ENCODE assay signal across 15 cellular contexts in genomic region chr6:43943099-43943766, GRCh38.
A peak's percentile ranks its signal among the peaks of the same experiment; 100 is the strongest.
DNase-seq lines count a peak whose midpoint lies in the region; ATAC-seq, FAIRE-seq and TF ChIP-seq lines count a peak whose summit lies in the region.
"Had no signal": no experiment of that assay in that cellular context is flagged by ENCODE, and none has a peak within 500 bp of the region (broad histone marks: within the 10 kb centered on the region; RNA-seq: fewer than 3 reads in every experiment).

No MANE protein-coding gene starts in this region.

- peak; percentile 40 for FAIRE-seq in bronchial epithelial cell (lab: Jason Lieb, UNC)
- FAIRE-seq: D721Med had no signal

- H3K4me3 Mint-ChIP-seq in Caco-2 (ENCODE audit: unreplicated experiment): no peak overlapping the region
- H3K4me3 Mint-ChIP-seq: CD4-positive, alpha-beta T cell had no signal

- H3K36me3 ChIP-seq in heart right ventricle (no peaks in the 10 kb centered on the region), bronchial epithelial cell (ENCODE audit: control insufficient read depth, insufficient read depth, low read length) (no peaks in the 10 kb centered on the region), Caco-2 (ENCODE audit: control insufficient read depth, insufficient read depth, low read length) (no peaks in the 10 kb centered on the region)

- 95 to 96% methylated on average over 5 of the region's 5 CpGs for WGBS in heart right ventricle, 2 donors

- CTCF ChIA-PET in Caco-2 (lab: Charles Lee): no interaction called here

- H3K36me3 Mint-ChIP-seq in Caco-2 (ENCODE audit: insufficient read depth, unreplicated experiment): no peaks in the 10 kb centered on the region

- no peaks in the 10 kb centered on the region for H3K27me3 Mint-ChIP-seq in Caco-2 (ENCODE audit: insufficient read depth, unreplicated experiment)
- H3K27me3 Mint-ChIP-seq: CD4-positive, alpha-beta T cell had no signal

- DNase-seq in cardiac septum (ENCODE audit: low spot score): peak; percentile 60
- DNase-seq in heart right ventricle: no peak
- DNase-seq in bronchial epithelial cell (ENCODE audit: low read depth): no peak
- DNase-seq in sciatic nerve (ENCODE audit: low spot score): peak; percentile 35
- DNase-seq in Caco-2: no peak
- no peak for DNase-seq in activated effector memory CD4-positive, alpha-beta T cell treated with anti-CD3 and anti-CD28 coated beads, Interleukin-2, amount 50 U/mL, for 16 hours
- DNase-seq: ACHN; CD4-positive, alpha-beta T cell; GF-D8; GM23248; NCI-H146; NCI-H345; NCI-H526 treated with DMSO at 0.1 percent for 48 hours had no signal

- H3K4me3 ChIP-seq in heart right ventricle (no peak overlapping the region), bronchial epithelial cell (ENCODE audit: low read depth, low read length) (no peak overlapping the region), Caco-2 (ENCODE audit: low read depth, low read length) (no peak overlapping the region)
- H3K4me3 ChIP-seq: GM23248 had no signal

- POLR2A ChIA-PET in Caco-2 (lab: Charles Lee): no interaction called here

- H3K4me1 ChIP-seq in heart right ventricle (peaks cover 0 to 5% (median 0%) of the 10 kb centered on the region in 9 donors), Caco-2 (peaks cover 2% of the 10 kb centered on the region; the same call in 1 of the 2 replicates)

- TF ChIP-seq CTCF in heart right ventricle (IDR thresholded peaks at IDR 0.05) (no peak), bronchial epithelial cell (IDR thresholded peaks at IDR 0.05; ENCODE audit: insufficient read depth, low read length, severe bottlenecking) (no peak), Caco-2 (IDR thresholded peaks at IDR 0.05; ENCODE audit: insufficient read depth in 1 of 2, low read depth in 1 of 2, low read length in 1 of 2, severe bottlenecking in 1 of 2, unreplicated experiment in 1 of 2) (no peak)

- peaks cover 9% of the 10 kb centered on the region for H3K4me1 Mint-ChIP-seq in Caco-2 (ENCODE audit: low read depth, unreplicated experiment)

- no peaks in the 10 kb centered on the region for H3K27me3 ChIP-seq in heart right ventricle
- no peaks in the 10 kb centered on the region for H3K27me3 ChIP-seq in bronchial epithelial cell (ENCODE audit: control insufficient read depth, insufficient read depth, low read length)
- H3K27me3 ChIP-seq in Caco-2 (replicated peaks; ENCODE audit: control insufficient read depth, insufficient read depth, low read length): no peaks in the 10 kb centered on the region

- peaks cover 0 to 19% (median 10%) of the 10 kb centered on the region in 11 donors for H3K9me3 ChIP-seq in heart right ventricle
- H3K9me3 ChIP-seq in Caco-2: no peaks in the 10 kb centered on the region

- intact Hi-C loops in cardiac septum (cut with DNase I) (no loop called here), heart right ventricle (cut with DNase I) (no loop called here), sciatic nerve (cut with DNase I) (no loop called here), Caco-2 (cut with micrococcal nuclease; ENCODE audit: unreplicated experiment) (no loop called here)

- no TSS peak for BruUV-seq in Caco-2 (replicated peaks; lab: Mats Ljungman, UMichigan)

- ATAC-seq in heart right ventricle (no peak), sciatic nerve (no peak), HG03521 (IDR thresholded peaks at IDR 0.05; ENCODE audit: unreplicated experiment) (no peak)

- H3K27ac ChIP-seq in heart right ventricle: no peak overlapping the region
- H3K27ac ChIP-seq: GM23248 had no signal

- H3K9me3 Mint-ChIP-seq in Caco-2 (ENCODE audit: unreplicated experiment): peaks cover 10% of the 10 kb centered on the region

- no peak overlapping the region for H3K27ac Mint-ChIP-seq in Caco-2 (ENCODE audit: unreplicated experiment)
- H3K27ac Mint-ChIP-seq: CD4-positive, alpha-beta T cell had no signal

Comparison
In these comparisons a context has a peak if more than half of its experiments do, and no peak if none do; other contexts are left out.
1. DNase-seq: peak in cardiac septum (single experiment) and sciatic nerve (single experiment); none in heart right ventricle (0 of 2), bronchial epithelial cell (single experiment), Caco-2 (0 of 2) and activated effector memory CD4-positive, alpha-beta T cell treated with anti-CD3 and anti-CD28 coated beads, Interleukin-2, amount 50 U/mL, for 16 hours (single experiment).